In genomic region chr1:98991127-98992003, GRCh38 we compare ENCODE assay signal across 9 cellular contexts. TPM values are rescaled to one million over a fixed set of nuclear protein-coding genes. Genes with fewer than 3 reads are reported as not detected.
DNase-seq lines count a peak whose midpoint lies in the region; ATAC-seq and TF ChIP-seq lines count a peak whose summit lies in the region.
"Had no signal": no experiment of that assay in that cellular context is flagged by ENCODE, and none has a peak within 500 bp of the region (broad histone marks: within the 10 kb centered on the region; RNA-seq: fewer than 3 reads in every experiment).

No MANE protein-coding gene starts in this region.

- no peaks in the 10 kb centered on the region for H3K36me3 Mint-ChIP-seq in Calu3 (ENCODE audit: insufficient read depth, unreplicated experiment)

- no peaks in the 10 kb centered on the region for H3K9me3 Mint-ChIP-seq in Calu3 (ENCODE audit: low read depth, unreplicated experiment)

- TF ChIP-seq CTCF in Calu3 (IDR thresholded peaks at IDR 0.05; ENCODE audit: unreplicated experiment) (no peak), cardiac fibroblast (IDR thresholded peaks at IDR 0.05; ENCODE audit: low read depth, low read length) (peak; percentile 46), upper lobe of right lung (IDR thresholded peaks at IDR 0.05) (no peak)

- CTCF ChIA-PET in Calu3 (lab: Charles Lee), result no interaction called here

- no TSS peak for BruUV-seq in Calu3 (replicated peaks; lab: Mats Ljungman, UMichigan)

- no peak overlapping the region for H3K27ac Mint-ChIP-seq in Calu3 (ENCODE audit: unreplicated experiment)

- H3K4me3 Mint-ChIP-seq in Calu3 (ENCODE audit: low read depth, unreplicated experiment), result no peak overlapping the region

- intact Hi-C loops in Calu3 (cut with micrococcal nuclease; ENCODE audit: unreplicated experiment), result loop anchor here (2.0 kb wide), 1 partner anchor 715 kb away; no protein-coding TSS in a partner anchor
- intact Hi-C loops in upper lobe of right lung (cut with DNase I), result no loop called here

- no peaks in the 10 kb centered on the region for H3K27me3 Mint-ChIP-seq in Calu3 (ENCODE audit: unreplicated experiment)

- no peak overlapping the region for H3K27ac ChIP-seq in upper lobe of right lung

- DNase-seq in Calu3 (peak; percentile 16), LoVo (ENCODE audit: low spot score) (peak; percentile 14), cardiac fibroblast (ENCODE audit: low read depth in 2 of 2) (peak; percentile 78 to 92), stromal cell of bone marrow (ENCODE audit: low read depth) (peak; percentile 77), upper lobe of right lung (no peak), HuH-7 (ENCODE audit: low spot score) (no peak), SK-N-DZ (ENCODE audit: low spot score) (no peak)

- H3K4me1 Mint-ChIP-seq in Calu3 (ENCODE audit: low read depth, unreplicated experiment), result no peaks in the 10 kb centered on the region

- H3K36me3 ChIP-seq in upper lobe of right lung, result no peaks in the 10 kb centered on the region

- no peaks in the 10 kb centered on the region for H3K9me3 ChIP-seq in upper lobe of right lung

- H3K4me3 ChIP-seq in cardiac fibroblast (replicated peaks in 1 of 2; ENCODE audit: low read depth in 2 of 2, low read length in 2 of 2), result no peak overlapping the region
- H3K4me3 ChIP-seq in upper lobe of right lung, result no peak overlapping the region

- ATAC-seq in GM19395 (IDR thresholded peaks at IDR 0.05; ENCODE audit: unreplicated experiment) (peak; percentile 63), upper lobe of right lung (no peak)

- H3K27me3 ChIP-seq in upper lobe of right lung, result no peaks in the 10 kb centered on the region

- no peaks in the 10 kb centered on the region for H3K4me1 ChIP-seq in upper lobe of right lung

RNA-seq across cellular contexts. Expression of gene PLPPR5, which starts 13.3 kb away (rescaled TPM):
- not detected in 2 replicates for total RNA-seq in Calu3 (2022)
- not detected for total RNA-seq in upper lobe of right lung
- polyA plus RNA-seq in SK-N-DZ (2014; cell fraction: cytosol; rRNA removed), result 9.6 and 14.9 TPM in 2 replicates
- 4.1 and 4.6 TPM in 2 replicates for polyA plus RNA-seq in SK-N-DZ (2014; cell fraction: nucleus; rRNA removed)
- total RNA-seq: T-helper 1 cell treated with Interleukin-12 subunit alpha and Interleukin-12 subunit beta and Interleukin-4 antibody, amounts not matched to agents 30 ng/mL and 1 ng/mL, for 36 hours had no signal

Comparison
In these comparisons a context has a peak if more than half of its experiments do, and no peak if none do; other contexts are left out.
1. DNase-seq: peak in Calu3 (single experiment), LoVo (single experiment), cardiac fibroblast (2 of 2) and stromal cell of bone marrow (single experiment); none in upper lobe of right lung (single experiment), HuH-7 (single experiment) and SK-N-DZ (single experiment).